Comparison of ENCODE assay signal across 14 cellular contexts in the genomic region with DNA sequence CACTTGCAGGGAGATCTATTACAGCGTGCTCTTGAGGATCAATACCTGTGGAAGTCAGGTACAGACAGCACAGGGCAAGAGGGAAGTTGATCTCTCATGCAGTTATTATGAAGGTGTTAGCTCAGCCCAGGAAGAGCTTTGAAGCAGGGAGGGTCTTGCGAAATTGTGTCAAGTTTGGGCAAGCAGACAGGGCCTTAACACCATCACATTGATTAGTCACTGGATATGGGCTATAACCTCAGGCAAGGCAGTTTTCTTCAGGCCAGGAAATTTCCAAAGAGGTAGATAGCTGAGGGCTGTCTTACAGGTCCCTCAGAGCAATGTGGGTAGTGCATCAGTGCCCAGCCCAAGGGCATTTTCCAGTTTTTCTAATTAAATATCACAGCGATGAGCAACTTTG.
"Had no signal": no experiment of that assay in that cellular context is flagged by ENCODE, and none has a peak within 500 bp of the region (broad histone marks: within the 10 kb centered on the region; RNA-seq: fewer than 3 reads in every experiment).

No MANE protein-coding gene starts in this region.

- H3K4me3 ChIP-seq: coronary artery, gastroesophageal sphincter, heart right ventricle, neural progenitor cell, spleen, suprapubic skin, upper lobe of left lung had no signal

- H2AFZ ChIP-seq: neural progenitor cell had no signal

- H3K9ac ChIP-seq: neural progenitor cell had no signal

- H3K4me2 ChIP-seq: neural progenitor cell had no signal

- H3K27me3 ChIP-seq: gastroesophageal sphincter, neural progenitor cell, suprapubic skin, upper lobe of left lung had no signal

- H3K27ac ChIP-seq: coronary artery, gastroesophageal sphincter, heart right ventricle, neural progenitor cell, spleen, suprapubic skin, upper lobe of left lung had no signal

- DNase-seq: activated B cell treated with CpG ODN at 0.5 μM for 24 hours; activated CD4-positive, alpha-beta T cell treated with anti-CD3 and anti-CD28 coated beads, Interleukin-2, amount 10 ng/mL, durations not matched to agents 24 days and 14 days; activated CD8-positive, alpha-beta memory T cell treated with anti-CD3 and anti-CD28 coated beads, Interleukin-2, amount 50 U/mL, for 48 hours; activated gamma-delta T cell treated with Interleukin-2 at 50 U/mL for 16 hours; amniotic stem cell; central memory CD4-positive, alpha-beta T cell; heart right ventricle; naive B cell; spleen; upper lobe of left lung had no signal

- H3K36me3 ChIP-seq: gastroesophageal sphincter, heart right ventricle, neural progenitor cell, spleen, suprapubic skin, upper lobe of left lung had no signal

- H3K4me1 ChIP-seq: gastroesophageal sphincter, heart right ventricle, spleen, suprapubic skin, upper lobe of left lung had no signal

- H3K9me3 ChIP-seq: upper lobe of left lung had no signal
